ENCODE assay signal across 15 cellular contexts in the genomic region with DNA sequence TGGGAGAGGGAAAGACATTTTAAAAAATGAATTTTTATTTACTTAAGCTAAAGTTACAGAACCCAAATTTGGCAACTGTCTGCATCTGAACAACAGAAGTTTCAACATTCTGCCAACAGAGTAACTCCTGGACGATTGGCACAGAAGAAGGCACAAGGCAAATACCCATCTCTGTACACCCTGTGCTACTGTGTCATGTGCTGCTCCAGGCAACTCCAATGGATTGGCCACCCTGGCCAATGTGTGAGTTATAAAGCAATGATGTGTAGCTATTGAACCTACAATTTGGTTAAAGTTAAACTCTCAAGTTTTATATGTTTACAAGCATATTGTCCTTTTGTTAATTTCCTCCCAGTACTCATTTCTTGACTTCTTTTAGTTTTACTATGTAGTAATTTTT. TPM values are rescaled to one million over a fixed set of nuclear protein-coding genes. Genes with fewer than 3 reads are reported as not detected.
DNase-seq lines count a peak whose midpoint lies in the region; ATAC-seq and TF ChIP-seq lines count a peak whose summit lies in the region.
"Had no signal": no experiment of that assay in that cellular context is flagged by ENCODE, and none has a peak within 500 bp of the region (broad histone marks: within the 10 kb centered on the region; RNA-seq: fewer than 3 reads in every experiment).

No MANE protein-coding gene starts in this region.

- peak; percentile 75 for DNase-seq in LNCaP clone FGC (ENCODE audit: low read depth)
- DNase-seq in coronary artery (ENCODE audit: low spot score): no peak
- no peak for DNase-seq in lower lobe of right lung
- DNase-seq in thoracic aorta (ENCODE audit: low spot score): no peak
- no peak for DNase-seq in SK-N-DZ (ENCODE audit: low spot score)
- no peak for DNase-seq in NCI-H1092 (lab: John Stamatoyannopoulos, UW)
- no peak for DNase-seq in endodermal cell
- DNase-seq: activated CD4-positive, alpha-beta T cell treated with anti-CD3 and anti-CD28 coated beads for 1 hour; CD8-positive, alpha-beta memory T cell; NCI-H1436; NCI-H774; retina had no signal

- H3K27ac ChIP-seq in coronary artery (peak overlapping the region; percentile 50 to 85), lower lobe of right lung (peak overlapping the region; percentile 27), thoracic aorta (peak overlapping the region; percentile 53 to 74), endodermal cell (ENCODE audit: low read depth, low read length) (no peak overlapping the region)

- no peaks in the 10 kb centered on the region for H3K9me3 ChIP-seq in lower lobe of right lung
- H3K9me3 ChIP-seq in thoracic aorta: no peaks in the 10 kb centered on the region
- H3K9me3 ChIP-seq in endodermal cell (ENCODE audit: control insufficient read depth, low read length): no peaks in the 10 kb centered on the region

- no peaks in the 10 kb centered on the region for H3K36me3 ChIP-seq in lower lobe of right lung
- no peaks in the 10 kb centered on the region for H3K36me3 ChIP-seq in thoracic aorta
- H3K36me3 ChIP-seq in endodermal cell (ENCODE audit: control insufficient read depth, insufficient read depth, low read length): no peaks in the 10 kb centered on the region

- no peak overlapping the region for H3K27ac Mint-ChIP-seq in endodermal cell
- H3K27ac Mint-ChIP-seq: activated T-helper 1 cell treated with anti-CD3 and anti-CD28 coated beads, Interleukin-12 subunit alpha, Interleukin-12 subunit beta, Interleukin-2, Interleukin-4 antibody, amounts not matched to agents 30 ng/mL and 10 ng/mL and 1 ng/mL, durations not matched to agents 14 hours and 24 hours and 36 hours; CD8-positive, alpha-beta memory T cell had no signal

- no peak overlapping the region for H3K9ac ChIP-seq in endodermal cell (ENCODE audit: extremely low read depth, low read length, poor library complexity, severe bottlenecking)

- H3K27me3 Mint-ChIP-seq in endodermal cell (ENCODE audit: insufficient read depth): no peaks in the 10 kb centered on the region

- intact Hi-C loops in lower lobe of right lung (cut with DNase I): no loop called here

- H3K4me1 Mint-ChIP-seq in endodermal cell: no peaks in the 10 kb centered on the region
- H3K4me1 Mint-ChIP-seq: CD8-positive, alpha-beta memory T cell; central memory CD8-positive, alpha-beta T cell had no signal

- no peaks in the 10 kb centered on the region for H3K27me3 ChIP-seq in lower lobe of right lung (ENCODE audit: low read depth)
- H3K27me3 ChIP-seq in thoracic aorta (replicated peaks; ENCODE audit: insufficient read depth): no peaks in the 10 kb centered on the region
- no peaks in the 10 kb centered on the region for H3K27me3 ChIP-seq in endodermal cell (ENCODE audit: control insufficient read depth, insufficient read depth, low read length, poor library complexity, severe bottlenecking)

- H3K4me1 ChIP-seq in lower lobe of right lung (peaks cover 75% of the 10 kb centered on the region), thoracic aorta (ENCODE audit: control insufficient read depth in 1 of 2, low read depth in 2 of 2) (peaks cover 51 to 92% of the 10 kb centered on the region in 2 donors), endodermal cell (ENCODE audit: control insufficient read depth, insufficient read depth, low read length) (no peaks in the 10 kb centered on the region)

- H3K36me3 Mint-ChIP-seq in endodermal cell (ENCODE audit: low read depth): no peaks in the 10 kb centered on the region
- H3K36me3 Mint-ChIP-seq: CD8-positive, alpha-beta memory T cell had no signal

- ATAC-seq in lower lobe of right lung: no peak
- no peak for ATAC-seq in thoracic aorta (ENCODE audit: insufficient number of reproducible peaks, low FRiP score, low read depth)
- no peak for ATAC-seq in GM19395 (IDR thresholded peaks at IDR 0.05; ENCODE audit: unreplicated experiment)

- TF ChIP-seq CTCF in LNCaP clone FGC (IDR thresholded peaks at IDR 0.05; ENCODE audit: control insufficient read depth, extremely low read depth, insufficient read depth) (no peak), coronary artery (IDR thresholded peaks at IDR 0.05) (no peak), lower lobe of right lung (IDR thresholded peaks at IDR 0.05) (no peak), thoracic aorta (IDR thresholded peaks at IDR 0.05) (no peak), endodermal cell (conservative IDR thresholded peaks at IDR 0.05) (no peak)

- H3K4me3 ChIP-seq in LNCaP clone FGC (ENCODE audit: low read depth, low read length) (no peak overlapping the region), coronary artery (no peak overlapping the region), lower lobe of right lung (no peak overlapping the region), thoracic aorta (peak overlapping the region; percentile 41), endodermal cell (ENCODE audit: low read length) (no peak overlapping the region)

- 70% methylated on average over 1 of the region's 1 CpG; no CpG with 5 or more reads in 1 of the 2 experiments for WGBS in endodermal cell (ENCODE audit: insufficient coverage in 1 of 2, insufficient read length in 1 of 2), 2 experiments

- no peaks in the 10 kb centered on the region for H3K9me3 Mint-ChIP-seq in endodermal cell
- H3K9me3 Mint-ChIP-seq: activated T-helper 1 cell treated with anti-CD3 and anti-CD28 coated beads, Interleukin-12 subunit alpha, Interleukin-12 subunit beta, Interleukin-2, Interleukin-4 antibody, amounts not matched to agents 30 ng/mL and 10 ng/mL and 1 ng/mL, durations not matched to agents 14 hours and 24 hours and 36 hours; CD8-positive, alpha-beta memory T cell; central memory CD8-positive, alpha-beta T cell had no signal

- no peak overlapping the region for H3K4me3 Mint-ChIP-seq in endodermal cell
- H3K4me3 Mint-ChIP-seq: activated T-helper 1 cell treated with anti-CD3 and anti-CD28 coated beads, Interleukin-12 subunit alpha, Interleukin-12 subunit beta, Interleukin-2, Interleukin-4 antibody, amounts not matched to agents 30 ng/mL and 10 ng/mL and 1 ng/mL, durations not matched to agents 14 hours and 24 hours and 36 hours; CD8-positive, alpha-beta memory T cell; central memory CD8-positive, alpha-beta T cell had no signal

RNA-seq across cellular contexts. Expression of gene STARD13, which starts 6.1 kb away (rescaled TPM):
- total RNA-seq in lower lobe of right lung: 61.0 TPM
- total RNA-seq in thoracic aorta: 10 to 100 TPM; 43.9 to 47.1 TPM
- polyA plus RNA-seq in SK-N-DZ (2014; cell fraction: cytosol; rRNA removed): 1.2 and 2.8 TPM in 2 replicates
- 1.7 and 2.4 TPM in 2 replicates for polyA plus RNA-seq in SK-N-DZ (2014; cell fraction: nucleus; rRNA removed)
- total RNA-seq in endodermal cell: 1 to 10 TPM; 2.5 to 3.7 TPM
- polyA plus RNA-seq in endodermal cell (2013, experiment 1 of 2): 2.2 TPM
- 3.0 TPM for polyA plus RNA-seq in endodermal cell (2013, experiment 2 of 2)
- polyA plus RNA-seq: CD8-positive, alpha-beta memory T cell had no signal

Comparison
In these comparisons a context has a peak if more than half of its experiments do, and no peak if none do; other contexts are left out.
1. RNA of gene STARD13, which starts 6.1 kb away (total RNA-seq): 61.0 TPM in lower lobe of right lung (single experiment) and 43.9 to 47.1 TPM in thoracic aorta; 2.5 to 3.7 TPM in endodermal cell; every median in the first group is over 4 times any median in the second.